Comparison of ENCODE assay signal across 17 cellular contexts in genomic region chr17:31788956-31789355, GRCh38.
DNase-seq lines count a peak whose midpoint lies in the region; ATAC-seq and TF ChIP-seq lines count a peak whose summit lies in the region.
"Had no signal": no experiment of that assay in that cellular context is flagged by ENCODE, and none has a peak within 500 bp of the region (broad histone marks: within the 10 kb centered on the region; RNA-seq: fewer than 3 reads in every experiment).

No MANE protein-coding gene starts in this region.

- H3K27me3 ChIP-seq in HCT116 (ENCODE audit: insufficient read depth, low read length) (no peaks in the 10 kb centered on the region), muscle layer of colon (ENCODE audit: control insufficient read depth in 1 of 2, insufficient read depth in 2 of 2, low read length in 2 of 2) (no peaks in the 10 kb centered on the region)
- H3K27me3 ChIP-seq: SJSA1, tibial nerve had no signal

- peaks cover 10% of the 10 kb centered on the region for H3K27me3 Mint-ChIP-seq in chondrocyte (ENCODE audit: low read depth)

- H3K4me3 Mint-ChIP-seq in chondrocyte (ENCODE audit: unreplicated experiment), result no peak overlapping the region
- H3K4me3 Mint-ChIP-seq: activated T-helper 17 cell treated with anti-CD3 and anti-CD28 coated beads, Interleukin-2, amount 50 U/mL, for 72 hours had no signal

- no peaks in the 10 kb centered on the region for H3K9me3 Mint-ChIP-seq in chondrocyte (ENCODE audit: low read depth)
- H3K9me3 Mint-ChIP-seq: activated T-helper 17 cell treated with anti-CD3 and anti-CD28 coated beads, Interleukin-2, amount 50 U/mL, for 72 hours had no signal

- no peaks in the 10 kb centered on the region for H3K36me3 Mint-ChIP-seq in chondrocyte (ENCODE audit: low read depth)

- peak overlapping the region; percentile 77 for H2AFZ ChIP-seq in HCT116 (ENCODE audit: low read depth, low read length, poor library complexity, severe bottlenecking)

- TF ChIP-seq CTCF in AG09309 (IDR thresholded peaks at IDR 0.05; ENCODE audit: control insufficient read depth, insufficient read depth, low read depth, low read length, missing control alignments), result no peak
- no peak for TF ChIP-seq CTCF in HCT116 (IDR thresholded peaks at IDR 0.05 in 2 of 3, conservative IDR thresholded peaks at IDR 0.05 in 1 of 3; ENCODE audit: borderline replicate concordance in 1 of 3, insufficient read depth in 1 of 3, low read depth in 2 of 3, low read length in 2 of 3)
- TF ChIP-seq CTCF in chondrocyte (IDR thresholded peaks at IDR 0.05), result no peak

- RAD21 ChIA-PET in HCT116 (lab: Charles Lee; ENCODE audit: low non-redundant PET in 1 of 2, low total read pairs in 2 of 2, uncharacterized antibody in 2 of 2, unreplicated experiment in 2 of 2), result no interaction called here

- H3K9ac ChIP-seq in HCT116 (ENCODE audit: low read length) (no peak overlapping the region), muscle layer of colon (ENCODE audit: low read length) (no peak overlapping the region)

- H3K4me1 ChIP-seq in HCT116 (ENCODE audit: control insufficient read depth in 1 of 2, insufficient read depth in 2 of 2, low read length in 2 of 2) (peaks cover 10 to 16% of the 10 kb centered on the region in 2 experiments), muscle layer of colon (ENCODE audit: insufficient read depth, low read length) (peaks cover 13% of the 10 kb centered on the region)
- H3K4me1 ChIP-seq: SJSA1, tibial nerve had no signal

- no peak overlapping the region for H3K4me2 ChIP-seq in HCT116 (ENCODE audit: low read length)

- no peak for TF ChIP-seq POLR2A in HCT116 (IDR thresholded peaks at IDR 0.05; ENCODE audit: borderline replicate concordance, extremely low read depth, insufficient read depth, insufficient read length)

- H3K4me1 Mint-ChIP-seq in chondrocyte (ENCODE audit: low read depth), result peaks cover 12% of the 10 kb centered on the region

- H3K27ac ChIP-seq in HCT116 (ENCODE audit: low read depth, low read length), result no peak overlapping the region
- H3K27ac ChIP-seq in epithelial cell of prostate, result peak overlapping the region; percentile 92
- H3K27ac ChIP-seq in muscle layer of colon (ENCODE audit: low read depth, low read length), result peak overlapping the region; percentile 65
- H3K27ac ChIP-seq: SJSA1, tibial nerve had no signal

- ATAC-seq in HCT116 (no peak), HG03442 (IDR thresholded peaks at IDR 0.05; ENCODE audit: unreplicated experiment) (no peak), GM18867 (IDR thresholded peaks at IDR 0.05; ENCODE audit: unreplicated experiment) (no peak)
- ATAC-seq: activated T-helper 17 cell treated with anti-CD3 and anti-CD28 coated beads, Interleukin-2, amount 50 U/mL, for 72 hours had no signal

- no peak overlapping the region for H3K27ac Mint-ChIP-seq in chondrocyte (ENCODE audit: unreplicated experiment)
- H3K27ac Mint-ChIP-seq: activated T-helper 17 cell treated with anti-CD3 and anti-CD28 coated beads, Interleukin-2, amount 50 U/mL, for 72 hours had no signal

- H3K9me3 ChIP-seq in HCT116 (ENCODE audit: control insufficient read depth in 1 of 2, insufficient read depth in 1 of 2, low read depth in 1 of 2, low read length in 2 of 2) (no peaks in the 10 kb centered on the region), muscle layer of colon (ENCODE audit: low read length) (no peaks in the 10 kb centered on the region)
- H3K9me3 ChIP-seq: SJSA1, tibial nerve had no signal

- POLR2A ChIA-PET in HCT116 (lab: Charles Lee), result no interaction called here

- CTCF ChIA-PET in HCT116 (lab: Charles Lee), result no interaction called here

- H3K4me3 ChIP-seq in AG09309 (ENCODE audit: control insufficient read depth, low read depth, low read length) (no peak overlapping the region), HCT116 (replicated peaks in 1 of 2; ENCODE audit: low read depth in 1 of 2, low read length in 2 of 2) (no peak overlapping the region), muscle layer of colon (ENCODE audit: low read depth in 1 of 2, low read length in 2 of 2) (no peak overlapping the region)
- H3K4me3 ChIP-seq: SJSA1, tibial nerve had no signal

- DNase-seq in AG09309 (ENCODE audit: low read depth) (peak; percentile 37), HCT116 (ENCODE audit: low read depth, low spot score) (no peak), epithelial cell of prostate (ENCODE audit: low read depth, low spot score) (no peak), chondrocyte (ENCODE audit: low spot score) (no peak), HuH-7.5 (ENCODE audit: low spot score) (no peak)
- DNase-seq: erythroblast; NCI-H1436 treated with DMSO at 0.1 percent for 48 hours; NCI-H748 treated with DMSO at 0.1 percent for 48 hours; OCI-M1; stimulated activated CD4-positive, alpha-beta T cell treated with anti-CD3 and anti-CD28 coated beads, Interleukin-12 subunit alpha, Interleukin-12 subunit beta, amount 100 ng/mL, for 4 hours; T-helper 9 cell had no signal

- TF ChIP-seq RAD21 in HCT116 (IDR thresholded peaks at IDR 0.05; ENCODE audit: low read depth), result no peak

- no peaks in the 10 kb centered on the region for H3K9me2 ChIP-seq in HCT116 (ENCODE audit: insufficient read depth)

- no peaks in the 10 kb centered on the region for H3K79me2 ChIP-seq in HCT116 (ENCODE audit: insufficient read depth, low read length)

- H3K36me3 ChIP-seq in HCT116 (ENCODE audit: control insufficient read depth in 1 of 2, insufficient read depth in 2 of 2, low read length in 2 of 2) (no peaks in the 10 kb centered on the region), muscle layer of colon (ENCODE audit: insufficient read depth, low read length) (no peaks in the 10 kb centered on the region)
- H3K36me3 ChIP-seq: SJSA1, tibial nerve had no signal

- intact Hi-C loops in HCT116 (cut with micrococcal nuclease), result no loop called here

- H4K20me1 ChIP-seq in HCT116 (ENCODE audit: insufficient read depth), result no peaks in the 10 kb centered on the region

- BruUV-seq in HCT116 (replicated peaks; lab: Mats Ljungman, UMichigan), result no TSS peak

TF ChIP-seq in HCT116, 20 proteins besides CTCF, POLR2A, EP300 and RAD21:
- TF ChIP-seq, protein P1, sequence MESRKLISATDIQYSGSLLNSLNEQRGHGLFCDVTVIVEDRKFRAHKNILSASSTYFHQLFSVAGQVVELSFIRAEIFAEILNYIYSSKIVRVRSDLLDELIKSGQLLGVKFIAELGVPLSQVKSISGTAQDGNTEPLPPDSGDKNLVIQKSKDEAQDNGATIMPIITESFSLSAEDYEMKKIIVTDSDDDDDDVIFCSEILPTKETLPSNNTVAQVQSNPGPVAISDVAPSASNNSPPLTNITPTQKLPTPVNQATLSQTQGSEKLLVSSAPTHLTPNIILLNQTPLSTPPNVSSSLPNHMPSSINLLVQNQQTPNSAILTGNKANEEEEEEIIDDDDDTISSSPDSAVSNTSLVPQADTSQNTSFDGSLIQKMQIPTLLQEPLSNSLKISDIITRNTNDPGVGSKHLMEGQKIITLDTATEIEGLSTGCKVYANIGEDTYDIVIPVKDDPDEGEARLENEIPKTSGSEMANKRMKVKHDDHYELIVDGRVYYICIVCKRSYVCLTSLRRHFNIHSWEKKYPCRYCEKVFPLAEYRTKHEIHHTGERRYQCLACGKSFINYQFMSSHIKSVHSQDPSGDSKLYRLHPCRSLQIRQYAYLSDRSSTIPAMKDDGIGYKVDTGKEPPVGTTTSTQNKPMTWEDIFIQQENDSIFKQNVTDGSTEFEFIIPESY (IDR thresholded peaks at IDR 0.05; ENCODE audit: extremely low read depth, insufficient replicate concordance, low read length), result no peak
- no peak for TF ChIP-seq TCF7L2 (IDR thresholded peaks at IDR 0.05; ENCODE audit: borderline replicate concordance, extremely low read depth, insufficient read depth, insufficient read length)
- no peak for TF ChIP-seq REST (IDR thresholded peaks at IDR 0.05; ENCODE audit: low read depth)
- no peak for TF ChIP-seq ELF1 (IDR thresholded peaks at IDR 0.05; ENCODE audit: borderline replicate concordance, low read depth)
- no peak for TF ChIP-seq ZNF274 (IDR thresholded peaks at IDR 0.05; ENCODE audit: low read depth, low read length)
- no peak for TF ChIP-seq ZFX (IDR thresholded peaks at IDR 0.05)
- TF ChIP-seq, protein P2, sequence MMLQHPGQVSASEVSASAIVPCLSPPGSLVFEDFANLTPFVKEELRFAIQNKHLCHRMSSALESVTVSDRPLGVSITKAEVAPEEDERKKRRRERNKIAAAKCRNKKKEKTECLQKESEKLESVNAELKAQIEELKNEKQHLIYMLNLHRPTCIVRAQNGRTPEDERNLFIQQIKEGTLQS (IDR thresholded peaks at IDR 0.05), result no peak
- TF ChIP-seq POLR2AphosphoS5 (IDR thresholded peaks at IDR 0.05; ENCODE audit: low read depth, low read length), result no peak
- TF ChIP-seq, protein P3, sequence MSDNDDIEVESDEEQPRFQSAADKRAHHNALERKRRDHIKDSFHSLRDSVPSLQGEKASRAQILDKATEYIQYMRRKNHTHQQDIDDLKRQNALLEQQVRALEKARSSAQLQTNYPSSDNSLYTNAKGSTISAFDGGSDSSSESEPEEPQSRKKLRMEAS (IDR thresholded peaks at IDR 0.05), result no peak
- no peak for TF ChIP-seq CBX3 (IDR thresholded peaks at IDR 0.05; ENCODE audit: low read depth)
- no peak for TF ChIP-seq SP1 (IDR thresholded peaks at IDR 0.05; ENCODE audit: low read depth)
- TF ChIP-seq EZH2 (IDR thresholded peaks at IDR 0.05), result no peak
- no peak for TF ChIP-seq JUND (IDR thresholded peaks at IDR 0.05)
- no peak for TF ChIP-seq SRF (IDR thresholded peaks at IDR 0.05; ENCODE audit: low read depth)
